Comparison of ENCODE assay signal across 18 cellular contexts in the genomic region with DNA sequence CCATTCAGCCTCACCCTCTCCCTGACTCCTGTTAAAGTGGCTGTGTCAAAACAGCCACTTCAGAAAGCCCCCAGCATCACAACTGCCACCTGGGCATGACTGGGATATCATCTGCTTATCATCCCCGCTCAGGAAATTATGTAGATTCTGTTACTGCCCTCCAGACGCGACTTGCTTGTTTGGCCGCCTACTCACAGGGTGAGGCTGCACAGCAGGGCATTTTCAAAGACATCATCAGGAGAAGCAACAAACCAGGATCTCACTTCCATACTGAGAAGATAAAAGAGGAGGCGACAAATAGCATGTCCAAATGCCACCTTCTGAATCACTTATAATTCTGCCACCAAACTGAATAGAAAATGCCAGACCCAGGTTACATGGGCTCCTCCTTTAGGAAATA.
DNase-seq lines count a peak whose midpoint lies in the region; ATAC-seq and TF ChIP-seq lines count a peak whose summit lies in the region.
"Had no signal": no experiment of that assay in that cellular context is flagged by ENCODE, and none has a peak within 500 bp of the region (broad histone marks: within the 10 kb centered on the region; RNA-seq: fewer than 3 reads in every experiment).

No MANE protein-coding gene starts in this region.

- intact Hi-C loops in A673 (cut with micrococcal nuclease; ENCODE audit: unreplicated experiment) (no loop called here), aorta (cut with DNase I) (no loop called here)

- no peak overlapping the region for H3K4me3 Mint-ChIP-seq in activated T-helper 17 cell treated with anti-CD3 and anti-CD28 coated beads, Interleukin-2, amount 50 U/mL, for 72 hours
- H3K4me3 Mint-ChIP-seq: CD8-positive, alpha-beta memory T cell; T-cell had no signal

- H3K4me1 ChIP-seq in A673 (ENCODE audit: insufficient read depth, low read length, poor library complexity, severe bottlenecking) (no peaks in the 10 kb centered on the region), aorta (ENCODE audit: control insufficient read depth in 1 of 2, insufficient read depth in 2 of 2, low read length in 2 of 2) (no peaks in the 10 kb centered on the region)

- no peak for TF ChIP-seq CTCF in A673 (conservative IDR thresholded peaks at IDR 0.05; ENCODE audit: low read depth, low read length)

- H3K27me3 ChIP-seq in A673 (replicated peaks; ENCODE audit: insufficient read depth, low read depth, low read length, poor library complexity) (peaks cover 38% of the 10 kb centered on the region), aorta (ENCODE audit: control insufficient read depth in 1 of 2, insufficient read depth in 2 of 2, low read length in 1 of 2) (no peaks in the 10 kb centered on the region)

- H3K36me3 ChIP-seq in A673 (ENCODE audit: insufficient read depth, low read length, poor library complexity, severe bottlenecking) (no peaks in the 10 kb centered on the region), aorta (ENCODE audit: control insufficient read depth in 1 of 2, insufficient read depth in 2 of 2, low read length in 1 of 2) (no peaks in the 10 kb centered on the region)

- no TSS peak for BruUV-seq in A673 (replicated peaks; lab: Mats Ljungman, UMichigan)

- H3K9me3 ChIP-seq in A673 (ENCODE audit: low read depth, low read length, poor library complexity, severe bottlenecking) (no peaks in the 10 kb centered on the region), aorta (ENCODE audit: control insufficient read depth, low read length) (no peaks in the 10 kb centered on the region)

- no peaks in the 10 kb centered on the region for H3K4me1 Mint-ChIP-seq in activated T-helper 17 cell treated with anti-CD3 and anti-CD28 coated beads, Interleukin-2, amount 50 U/mL, for 72 hours
- H3K4me1 Mint-ChIP-seq: CD8-positive, alpha-beta memory T cell; T-cell had no signal

- H3K9me3 Mint-ChIP-seq in activated T-helper 17 cell treated with anti-CD3 and anti-CD28 coated beads, Interleukin-2, amount 50 U/mL, for 72 hours = no peaks in the 10 kb centered on the region
- H3K9me3 Mint-ChIP-seq: CD8-positive, alpha-beta memory T cell; T-cell had no signal

- no peak for ATAC-seq in activated T-helper 17 cell treated with anti-CD3 and anti-CD28 coated beads, Interleukin-2, amount 50 U/mL, for 72 hours (replicated peaks)
- ATAC-seq in aorta (ENCODE audit: low FRiP score) = no peak
- ATAC-seq: GM12878, Panc1, T-cell had no signal

- no peak overlapping the region for H3K27ac ChIP-seq in A673 (ENCODE audit: low read depth, low read length, poor library complexity, severe bottlenecking)
- no peak overlapping the region for H3K27ac ChIP-seq in aorta (ENCODE audit: low read depth in 1 of 2, low read length in 2 of 2)
- H3K27ac ChIP-seq: C4-2B had no signal

- H3K27me3 Mint-ChIP-seq in activated T-helper 17 cell treated with anti-CD3 and anti-CD28 coated beads, Interleukin-2, amount 50 U/mL, for 72 hours = peaks cover 22% of the 10 kb centered on the region

- POLR2A ChIA-PET in A673 (lab: Charles Lee; ENCODE audit: low non-redundant PET) = no interaction called here

- no peak overlapping the region for H3K4me3 ChIP-seq in A673 (ENCODE audit: low read depth, low read length, poor library complexity, severe bottlenecking)
- no peak overlapping the region for H3K4me3 ChIP-seq in aorta (ENCODE audit: low read length in 2 of 2)
- H3K4me3 ChIP-seq: GM12878 had no signal

- H3K27ac Mint-ChIP-seq in activated T-helper 17 cell treated with anti-CD3 and anti-CD28 coated beads, Interleukin-2, amount 50 U/mL, for 72 hours = no peak overlapping the region
- H3K27ac Mint-ChIP-seq: T-cell had no signal

- WGBS in aorta, 2 donors = 79 to 86% methylated on average over 5 of the region's 5 CpGs

- DNase-seq in NCI-H2196 (lab: John Stamatoyannopoulos, UW; ENCODE audit: unreplicated experiment) = peak; percentile 16
- no peak for DNase-seq in NCI-H2196 treated with DMSO at 0.1 percent for 48 hours (lab: John Stamatoyannopoulos, UW; ENCODE audit: unreplicated experiment)
- DNase-seq in A673 (ENCODE audit: low spot score) = peak; percentile 7
- DNase-seq in NCI-H146 treated with DMSO at 0.1 percent for 48 hours (lab: John Stamatoyannopoulos, UW; ENCODE audit: unreplicated experiment) = peak; percentile 55
- DNase-seq in ecto neural progenitor cell (ENCODE audit: low spot score) = peak; percentile 10
- DNase-seq in aorta = no peak
- no peak for DNase-seq in GM03348 (ENCODE audit: low spot score)
- DNase-seq: CD8-positive, alpha-beta memory T cell; DMS79 treated with DMSO at 0.1 percent for 48 hours; Kasumi-1; NCI-H1417 treated with DMSO at 0.1 percent for 48 hours; NCI-H1930; SIG-M5; T-cell had no signal

- CTCF ChIA-PET in A673 (lab: Charles Lee) = no interaction called here

- no peaks in the 10 kb centered on the region for H3K36me3 Mint-ChIP-seq in activated T-helper 17 cell treated with anti-CD3 and anti-CD28 coated beads, Interleukin-2, amount 50 U/mL, for 72 hours (ENCODE audit: low read depth)
- H3K36me3 Mint-ChIP-seq: T-cell had no signal

Comparison
In these comparisons a context has a peak if more than half of its experiments do, and no peak if none do; other contexts are left out.
1. DNase-seq: peak in NCI-H2196 (single experiment), A673 (single experiment), NCI-H146 treated with DMSO at 0.1 percent for 48 hours (single experiment) and ecto neural progenitor cell (single experiment); none in NCI-H2196 treated with DMSO at 0.1 percent for 48 hours (single experiment), aorta (0 of 2) and GM03348 (single experiment).